Comparison of ENCODE assay signal across 19 cellular contexts in the genomic region with DNA sequence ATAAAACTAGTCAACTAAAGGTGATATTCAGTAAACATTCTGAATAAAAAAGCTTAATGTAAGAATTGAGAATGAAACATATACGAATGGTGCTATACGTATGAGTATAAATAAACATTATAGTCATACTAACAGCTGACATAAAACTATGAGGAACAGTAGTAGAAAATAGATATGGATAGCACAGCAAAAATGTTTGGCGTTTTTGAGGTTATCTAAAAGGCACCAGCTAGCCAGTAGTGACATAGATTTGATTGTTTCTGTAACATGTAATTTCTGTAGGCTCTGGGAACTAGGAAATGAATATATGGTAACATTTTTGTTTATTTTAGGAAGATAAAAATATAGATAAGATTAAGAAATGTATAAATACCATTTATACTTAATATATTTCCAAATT.
"Had no signal": no experiment of that assay in that cellular context is flagged by ENCODE, and none has a peak within 500 bp of the region (broad histone marks: within the 10 kb centered on the region; RNA-seq: fewer than 3 reads in every experiment).

No MANE protein-coding gene starts in this region.

- H3K4me3 ChIP-seq: MG63, SJSA1, SK-N-MC had no signal

- H3K36me3 ChIP-seq: MG63, SJSA1 had no signal

- DNase-seq: Karpas-422, KG1, MG63, NCI-H1092 treated with DMSO at 0.1 percent for 48 hours, NCI-H1436, NCI-H187, NCI-H2029, NCI-H2081 treated with DMSO at 0.1 percent for 48 hours, NCI-H2171, NCI-H226, NCI-H446, NCI-H510A, NCI-H524 treated with DMSO at 0.1 percent for 48 hours, NCI-H774, Right ventricle myocardium superior, RPMI8226, SIG-M5 had no signal

- H3K27me3 ChIP-seq: MG63, SJSA1 had no signal

- H3K27ac ChIP-seq: SJSA1, SK-N-MC had no signal
